In genomic region chr3:46952813-46953212, GRCh38 we compare ENCODE assay signal across 16 cellular contexts. TPM values are rescaled to one million over a fixed set of nuclear protein-coding genes. Genes with fewer than 3 reads are reported as not detected.
DNase-seq lines count a peak whose midpoint lies in the region; ATAC-seq, FAIRE-seq and TF ChIP-seq lines count a peak whose summit lies in the region.
"Had no signal": no experiment of that assay in that cellular context is flagged by ENCODE, and none has a peak within 500 bp of the region (broad histone marks: within the 10 kb centered on the region; RNA-seq: fewer than 3 reads in every experiment).

No MANE protein-coding gene starts in this region.

- H3K27ac Mint-ChIP-seq in stimulated activated naive B cell treated with anti-CD40 and anti-IgM and Interleukin-4, amounts not matched to agents 10 μg/mL and 1 μg/mL and 100 μg/mL, for 72 hours = peak overlapping the region; percentile 95

- no peaks in the 10 kb centered on the region for H3K36me3 ChIP-seq in cardiac muscle cell
- peaks cover 0 to 6% (median 0%) of the 10 kb centered on the region in 9 donors for H3K36me3 ChIP-seq in heart right ventricle
- H3K36me3 ChIP-seq in KOPT-K1 (ENCODE audit: insufficient read depth, low read length) = no peaks in the 10 kb centered on the region
- peaks cover 36% of the 10 kb centered on the region for H3K36me3 ChIP-seq in K562 (ENCODE audit: control insufficient read depth, insufficient read depth, low read length)
- peaks cover 6% of the 10 kb centered on the region for H3K36me3 ChIP-seq in WERI-Rb-1

- ATAC-seq in heart right ventricle = no peak
- no peak for ATAC-seq in K562
- no peak for ATAC-seq in stimulated activated naive B cell treated with anti-CD40 and anti-IgM and Interleukin-4, amounts not matched to agents 10 μg/mL and 1 μg/mL and 100 μg/mL, for 72 hours (replicated peaks)
- ATAC-seq in HG02870 (IDR thresholded peaks at IDR 0.05; ENCODE audit: unreplicated experiment) = no peak

- H3K4me1 ChIP-seq in cardiac muscle cell (ENCODE audit: low read depth) = peaks cover 48% of the 10 kb centered on the region
- H3K4me1 ChIP-seq in heart right ventricle = peaks cover 25 to 96% (median 92%) of the 10 kb centered on the region in 9 donors
- peaks cover 59 to 76% of the 10 kb centered on the region in 2 experiments for H3K4me1 ChIP-seq in K562 (replicated peaks in 1 of 2; ENCODE audit: control insufficient read depth in 2 of 2, insufficient read depth in 2 of 2, low read length in 2 of 2)

- peaks cover 97% of the 10 kb centered on the region for H3K79me2 ChIP-seq in K562 (ENCODE audit: control insufficient read depth, insufficient read depth, low read length)

- DNase-seq in cardiac muscle cell (ENCODE audit: low read depth in 1 of 2, low spot score in 1 of 2) (no peak), heart right ventricle (no peak), K562 (ENCODE audit: extremely low read depth in 1 of 4, low spot score in 3 of 4) (no peak), DMS53 (lab: John Stamatoyannopoulos, UW) (no peak), WERI-Rb-1 (no peak)
- DNase-seq in stimulated activated naive B cell treated with anti-CD40 and anti-IgM and Interleukin-4, amounts not matched to agents 10 μg/mL and 1 μg/mL and 100 μg/mL, for 72 hours = no peak
- DNase-seq: H9, NCI-H146, NCI-H510A treated with DMSO at 0.1 percent for 48 hours, PC-9, SK-N-SH, small intestine had no signal

- no peak overlapping the region for H3K4me3 ChIP-seq in cardiac muscle cell
- H3K4me3 ChIP-seq in heart right ventricle = no peak overlapping the region
- H3K4me3 ChIP-seq in K562 = no peak overlapping the region
- no peak overlapping the region for H3K4me3 ChIP-seq in WERI-Rb-1 (ENCODE audit: low read depth, low read length)
- H3K4me3 ChIP-seq: lung, PC-9 had no signal

- POLR2A ChIA-PET in K562 (lab: Yijun Ruan, JAX) = interaction anchor here (0.7 to 4.3 kb wide), 8 partner anchors 11 to 68 kb away, joined by 3 to 22 read pairs (median 4); partner anchors contain the start of gene NBEAL2

- TF ChIP-seq EP300 in K562 (IDR thresholded peaks at IDR 0.05; ENCODE audit: low read length) = no peak

- peak overlapping the region; percentile 43 to 45 for H3K4me3 Mint-ChIP-seq in stimulated activated naive B cell treated with anti-CD40 and anti-IgM and Interleukin-4, amounts not matched to agents 10 μg/mL and 1 μg/mL and 100 μg/mL, for 72 hours
- H3K4me3 Mint-ChIP-seq: H9 had no signal

- no peak for TF ChIP-seq RAD21 in K562 (CRISPR knock-in tag; conservative IDR thresholded peaks at IDR 0.05 in 1 of 2, IDR thresholded peaks at IDR 0.05 in 1 of 2)

- peaks cover 72 to 95% of the 10 kb centered on the region in 2 donors for H3K4me1 Mint-ChIP-seq in stimulated activated naive B cell treated with anti-CD40 and anti-IgM and Interleukin-4, amounts not matched to agents 10 μg/mL and 1 μg/mL and 100 μg/mL, for 72 hours

- in situ Hi-C loops in K562 (cut with MboI) = no loop called here

- H3K36me3 Mint-ChIP-seq in stimulated activated naive B cell treated with anti-CD40 and anti-IgM and Interleukin-4, amounts not matched to agents 10 μg/mL and 1 μg/mL and 100 μg/mL, for 72 hours = peaks cover 26 to 54% of the 10 kb centered on the region in 2 donors

- no peak for TF ChIP-seq CTCF in cardiac muscle cell (IDR thresholded peaks at IDR 0.05; ENCODE audit: low read depth, low read length)
- no peak for TF ChIP-seq CTCF in heart right ventricle (IDR thresholded peaks at IDR 0.05)
- no peak for TF ChIP-seq CTCF in K562 (IDR thresholded peaks at IDR 0.05 in 2 of 3, conservative IDR thresholded peaks at IDR 0.05 in 1 of 3; ENCODE audit: insufficient read depth in 2 of 3, low read depth in 1 of 3, low read length in 3 of 3)
- TF ChIP-seq CTCF in WERI-Rb-1 (IDR thresholded peaks at IDR 0.05; ENCODE audit: low read depth, low read length) = no peak

- H2AFZ ChIP-seq in K562 (ENCODE audit: low read depth, low read length) = no peak overlapping the region
- H2AFZ ChIP-seq: PC-9 had no signal

- H3K27me3 ChIP-seq in cardiac muscle cell = no peaks in the 10 kb centered on the region
- no peaks in the 10 kb centered on the region for H3K27me3 ChIP-seq in heart right ventricle
- no peaks in the 10 kb centered on the region for H3K27me3 ChIP-seq in K562 (ENCODE audit: control insufficient read depth in 2 of 2, insufficient read depth in 2 of 2, low read length in 2 of 2)
- no peaks in the 10 kb centered on the region for H3K27me3 ChIP-seq in WERI-Rb-1 (ENCODE audit: insufficient read depth, low read depth, severe bottlenecking)

- peak overlapping the region; percentile 56 for H3K27ac ChIP-seq in cardiac muscle cell
- H3K27ac ChIP-seq in heart right ventricle = peak overlapping the region in 4 of 10 donors; percentile 15 to 67 (median 40)
- peak overlapping the region; percentile 96 for H3K27ac ChIP-seq in KOPT-K1 (ENCODE audit: low read depth, low read length, poor library complexity, severe bottlenecking)
- no peak overlapping the region for H3K27ac ChIP-seq in K562 (ENCODE audit: extremely low read depth, low read depth, low read length)
- H3K27ac ChIP-seq in WERI-Rb-1 = no peak overlapping the region
- H3K27ac ChIP-seq: KMS-11, PC-9 had no signal

- FAIRE-seq in K562 (lab: Jason Lieb, UNC) = no peak
- FAIRE-seq: small intestine had no signal

- no peaks in the 10 kb centered on the region for H3K9me3 Mint-ChIP-seq in stimulated activated naive B cell treated with anti-CD40 and anti-IgM and Interleukin-4, amounts not matched to agents 10 μg/mL and 1 μg/mL and 100 μg/mL, for 72 hours
- H3K9me3 Mint-ChIP-seq: H9 had no signal

- peaks cover 20% of the 10 kb centered on the region for H3K9me1 ChIP-seq in K562 (ENCODE audit: control insufficient read depth, insufficient read depth, low read length)

- peaks cover 70% of the 10 kb centered on the region for H4K20me1 ChIP-seq in K562 (replicated peaks; ENCODE audit: control insufficient read depth, insufficient read depth, low read length)

- no peaks in the 10 kb centered on the region for H3K27me3 Mint-ChIP-seq in stimulated activated naive B cell treated with anti-CD40 and anti-IgM and Interleukin-4, amounts not matched to agents 10 μg/mL and 1 μg/mL and 100 μg/mL, for 72 hours

- H3K4me2 ChIP-seq in K562 (ENCODE audit: insufficient read depth, low read length) = no peak overlapping the region
- H3K4me2 ChIP-seq: KMS-11, PC-9, SK-N-SH had no signal

- CTCF ChIA-PET in K562 (lab: Yijun Ruan, JAX; ENCODE audit: low intra/inter-chr PET ratio) = no interaction called here

- no TSS peak for BruUV-seq in K562 (replicated peaks; lab: Mats Ljungman, UMichigan)

- H3K9me3 ChIP-seq in cardiac muscle cell (ENCODE audit: low read depth) = no peaks in the 10 kb centered on the region
- H3K9me3 ChIP-seq in heart right ventricle = no peaks in the 10 kb centered on the region
- no peaks in the 10 kb centered on the region for H3K9me3 ChIP-seq in KOPT-K1 (ENCODE audit: insufficient read depth, low read length, poor library complexity, severe bottlenecking)
- H3K9me3 ChIP-seq in K562 (replicated peaks; ENCODE audit: control insufficient read depth, insufficient read depth, low read depth, low read length) = no peaks in the 10 kb centered on the region
- H3K9me3 ChIP-seq in WERI-Rb-1 (ENCODE audit: severe bottlenecking) = no peaks in the 10 kb centered on the region
- H3K9me3 ChIP-seq: SK-N-SH had no signal

- H3K9ac ChIP-seq in K562 (ENCODE audit: insufficient read depth in 1 of 2, low read depth in 2 of 2, low read length in 2 of 2) = no peak overlapping the region; a peak in 1 of 4 replicates
- H3K9ac ChIP-seq: KMS-11, SK-N-SH had no signal

- intact Hi-C loops in heart right ventricle (cut with DNase I) (no loop called here), K562 (cut with micrococcal nuclease) (no loop called here)

- WGBS in heart right ventricle, 2 donors = 70 to 74% methylated on average over 2 of the region's 2 CpGs
- 55% methylated on average over 2 of the region's 2 CpGs for WGBS in K562 (ENCODE audit: insufficient coverage, low coverage, missing lambda C conversion rate)

- no peak for TF ChIP-seq POLR2A in K562 (conservative IDR thresholded peaks at IDR 0.05)

RNA-seq across cellular contexts. Expression of gene CCDC12, which starts 23.7 kb away (rescaled TPM):
- 43.9 and 53.8 TPM in 2 replicates for total RNA-seq in cardiac muscle cell
- polyA plus RNA-seq in cardiac muscle cell = 73.1 and 78.4 TPM in 2 replicates
- total RNA-seq in heart right ventricle = 10 to 100 TPM; 28.8 to 39.9 (median 33.3) TPM
- 100 to 1,000 TPM in 1 of 2 donors, 10 to 100 TPM in 1; 86.1 to 137 TPM for polyA plus RNA-seq in heart right ventricle
- 140 and 232 TPM in 2 replicates for total RNA-seq in K562 (2011; cell fraction: chromatin; rRNA removed; ENCODE audit: low replicate concordance)
- 143 and 148 TPM in 2 replicates for total RNA-seq in K562 (2011; cell fraction: nucleolus; rRNA removed)
- 188 and 262 TPM in 2 replicates for total RNA-seq in K562 (2011; cell fraction: nucleoplasm; rRNA removed)
- total RNA-seq in K562 (2014; rRNA removed) = 99.0 and 101 TPM in 2 replicates
- total RNA-seq in K562 (2014; rRNA removed; fragmentation: Illumina TruSeq; extraction: Trizol) = 44.4 and 63.0 TPM in 2 replicates
- total RNA-seq in K562 (2015; rRNA removed; fragmentation: Illumina TruSeq; extraction: Trizol) = 104 and 115 TPM in 2 replicates
- 75.2 and 86.9 TPM in 2 replicates for total RNA-seq in K562 (2021)
- polyA plus RNA-seq in K562 (2011; rRNA removed) = 47.8 and 54.0 TPM in 2 replicates
- polyA plus RNA-seq in K562 (2011; cell fraction: cytosol; rRNA removed) = 53.0 and 53.5 TPM in 2 replicates
- 82.0 and 85.3 TPM in 2 replicates for polyA plus RNA-seq in K562 (2011; cell fraction: nucleus; rRNA removed)
- 77.1 and 114 TPM in 2 replicates for polyA plus RNA-seq in K562 (2012)
- 105 and 127 TPM in 2 replicates for polyA plus RNA-seq in K562 (2014; fragmentation: Illumina TruSeq; extraction: Trizol)
- 10 to 100 TPM in 1 of 2 experiments, 1 to 10 TPM in 1; 8.9 to 20.9 TPM for polyA plus RNA-seq in K562 (2014; fragmentation: Nextera tagmentation; extraction: Ambion mirVana)
- polyA plus RNA-seq in K562 (2014; rRNA removed) = 100 and 201 TPM in 2 replicates
- 50.3 and 53.4 TPM in 2 replicates for polyA minus RNA-seq in K562 (2011; rRNA and poly(A)+ RNA removed)
- 17.4 and 21.1 TPM in 2 replicates for polyA minus RNA-seq in K562 (2011; cell fraction: cytosol; rRNA and poly(A)+ RNA removed)
- 81.3 and 87.3 TPM in 2 replicates for polyA minus RNA-seq in K562 (2011; cell fraction: nucleus; rRNA and poly(A)+ RNA removed)

RNA-seq across cellular contexts. Expression of gene NBEAL2, which starts 26.7 kb away (rescaled TPM):
- total RNA-seq in cardiac muscle cell = 10.6 and 14.2 TPM in 2 replicates
- polyA plus RNA-seq in cardiac muscle cell = 7.8 and 8.3 TPM in 2 replicates
- 10 to 100 TPM in 7 of 10 donors, 1 to 10 TPM in 3; 7.6 to 23.1 (median 10.8) TPM for total RNA-seq in heart right ventricle
- polyA plus RNA-seq in heart right ventricle = 10 to 100 TPM; 44.0 to 51.1 TPM
- total RNA-seq in K562 (2011; cell fraction: chromatin; rRNA removed; ENCODE audit: low replicate concordance) = 322 and 1,090 TPM in 2 replicates
- 555 and 597 TPM in 2 replicates for total RNA-seq in K562 (2011; cell fraction: nucleolus; rRNA removed)
- total RNA-seq in K562 (2011; cell fraction: nucleoplasm; rRNA removed) = 365 and 370 TPM in 2 replicates
- total RNA-seq in K562 (2014; rRNA removed) = 41.3 and 45.2 TPM in 2 replicates
- total RNA-seq in K562 (2014; rRNA removed; fragmentation: Illumina TruSeq; extraction: Trizol) = 12.3 and 16.0 TPM in 2 replicates
- total RNA-seq in K562 (2015; rRNA removed; fragmentation: Illumina TruSeq; extraction: Trizol) = 23.7 and 23.9 TPM in 2 replicates
- total RNA-seq in K562 (2021) = 89.3 and 114 TPM in 2 replicates
- 29.6 and 50.4 TPM in 2 replicates for polyA plus RNA-seq in K562 (2011; rRNA removed)
- 25.6 and 45.5 TPM in 2 replicates for polyA plus RNA-seq in K562 (2011; cell fraction: cytosol; rRNA removed)
- polyA plus RNA-seq in K562 (2011; cell fraction: nucleus; rRNA removed) = 557 and 843 TPM in 2 replicates
- polyA plus RNA-seq in K562 (2012) = 66.4 and 174 TPM in 2 replicates
- polyA plus RNA-seq in K562 (2014; fragmentation: Illumina TruSeq; extraction: Trizol) = 46.4 and 62.1 TPM in 2 replicates
- under 1 TPM; 0.06 to 0.24 TPM for polyA plus RNA-seq in K562 (2014; fragmentation: Nextera tagmentation; extraction: Ambion mirVana)
- 67.5 and 85.5 TPM in 2 replicates for polyA plus RNA-seq in K562 (2014; rRNA removed)
- polyA minus RNA-seq in K562 (2011; rRNA and poly(A)+ RNA removed) = 8.6 and 16.8 TPM in 2 replicates
- 23.5 and 26.4 TPM in 2 replicates for polyA minus RNA-seq in K562 (2011; cell fraction: cytosol; rRNA and poly(A)+ RNA removed)
- 104 and 118 TPM in 2 replicates for polyA minus RNA-seq in K562 (2011; cell fraction: nucleus; rRNA and poly(A)+ RNA removed)

Comparison
In these comparisons a context has a peak if more than half of its experiments do, and no peak if none do; other contexts are left out.
1. H3K27ac ChIP-seq: peak in cardiac muscle cell (single experiment) and KOPT-K1 (single experiment); none in K562 (single experiment) and WERI-Rb-1 (single experiment).